ENCODE assay signal across 8 cellular contexts in the genomic region with DNA sequence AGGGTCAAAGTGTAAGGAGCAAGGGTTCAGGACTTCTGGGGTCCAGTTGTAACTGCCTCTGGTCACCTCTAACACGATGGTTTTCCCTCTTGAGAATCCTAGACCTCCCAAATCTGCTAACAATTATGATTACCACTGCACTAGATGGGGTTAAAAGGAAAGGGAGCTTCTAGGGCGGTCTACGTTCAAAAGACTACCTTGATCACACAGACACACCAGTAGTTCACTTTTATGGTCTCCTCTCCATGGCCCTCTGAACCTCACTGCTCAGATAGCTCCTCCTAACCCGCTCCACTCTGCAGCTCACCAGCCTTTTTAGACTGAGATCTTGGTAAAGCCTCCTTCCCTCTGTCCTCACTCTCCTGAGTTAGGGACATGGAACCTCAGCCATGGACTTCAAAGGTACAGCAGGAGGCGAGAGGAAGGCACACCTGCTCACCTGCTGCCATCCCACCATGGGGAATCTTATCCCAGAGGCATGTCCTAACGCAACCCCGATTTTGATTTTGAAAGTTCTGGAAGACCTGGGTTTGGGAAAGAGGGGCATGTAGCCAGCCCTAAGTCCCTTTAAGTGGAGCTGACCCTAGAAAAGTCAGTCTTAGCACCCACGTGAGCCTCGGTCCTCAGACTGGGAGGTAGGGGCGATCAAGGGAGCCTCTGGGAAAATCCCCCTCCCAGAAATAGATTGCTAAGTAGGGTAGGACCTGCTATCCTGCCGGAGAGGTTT. TPM values are rescaled to one million over a fixed set of nuclear protein-coding genes. Genes with fewer than 3 reads are reported as not detected.
DNase-seq lines count a peak whose midpoint lies in the region; TF ChIP-seq lines count a peak whose summit lies in the region.
"Had no signal": no experiment of that assay in that cellular context is flagged by ENCODE, and none has a peak within 500 bp of the region (broad histone marks: within the 10 kb centered on the region; RNA-seq: fewer than 3 reads in every experiment).

No MANE protein-coding gene starts in this region.

- peaks cover 14% of the 10 kb centered on the region for H3K4me1 ChIP-seq in iPS DF 6.9 (ENCODE audit: control insufficient read depth, insufficient read depth, low read length)
- peaks cover 14 to 55% (median 32%) of the 10 kb centered on the region in 6 donors for H3K4me1 ChIP-seq in spleen

- TF ChIP-seq CTCF in HFF-Myc (IDR thresholded peaks at IDR 0.05; ENCODE audit: low read depth, low read length, missing control alignments): no peak
- no peak for TF ChIP-seq CTCF in WERI-Rb-1 (IDR thresholded peaks at IDR 0.05; ENCODE audit: low read depth, low read length)
- TF ChIP-seq CTCF in spleen (IDR thresholded peaks at IDR 0.05 in 8 of 11, conservative IDR thresholded peaks at IDR 0.05 in 3 of 11): no peak

- H3K4me3 ChIP-seq in HFF-Myc (replicated peaks; ENCODE audit: low read depth, low read length): peak overlapping the region; percentile 50
- peak overlapping the region; percentile 74 for H3K4me3 ChIP-seq in WERI-Rb-1 (ENCODE audit: low read depth, low read length)
- peak overlapping the region; percentile 75; the same call in 1 of the 2 replicates for H3K4me3 ChIP-seq in iPS DF 6.9 (ENCODE audit: low read length)
- H3K4me3 ChIP-seq in spleen: peak overlapping the region in 2 of 8 donors; percentile 51 to 76

- intact Hi-C loops in spleen (cut with DNase I; ENCODE audit: low total_unique reads): no loop called here

- no peaks in the 10 kb centered on the region for H3K9me3 ChIP-seq in WERI-Rb-1 (ENCODE audit: severe bottlenecking)
- H3K9me3 ChIP-seq in iPS DF 6.9 (ENCODE audit: control insufficient read depth, insufficient read depth, low read length): no peaks in the 10 kb centered on the region
- H3K9me3 ChIP-seq in spleen: no peaks in the 10 kb centered on the region

- TF ChIP-seq POLR2A in spleen (IDR thresholded peaks at IDR 0.05): no peak

- no CpG with 5 or more reads among the region's 11 CpGs for WGBS in iPS DF 6.9 (ENCODE audit: insufficient coverage, insufficient read length)
- WGBS in spleen, 5 donors: 74 to 78% (median 75%) methylated on average over 10 to 11 of the region's 11 CpGs

- H3K27ac ChIP-seq in WERI-Rb-1 (peak overlapping the region; percentile 98), iPS DF 6.9 (ENCODE audit: low read length) (no peak overlapping the region), spleen (peak overlapping the region in 7 of 8 donors; percentile 51 to 86 (median 75))

- no peak for DNase-seq in HFF-Myc (ENCODE audit: extremely low read depth, low read depth)
- peak; percentile 17 for DNase-seq in WERI-Rb-1
- no peak for DNase-seq in iPS DF 6.9 (ENCODE audit: low read depth, low spot score)
- DNase-seq in spleen: no peak
- DNase-seq in iPS-NIHi7 (ENCODE audit: extremely low spot score): no peak
- DNase-seq in NCI-H510A (lab: John Stamatoyannopoulos, UW): no peak
- DNase-seq in RPMI8226: no peak
- DNase-seq: KBM-7 had no signal

- H3K27me3 ChIP-seq in WERI-Rb-1 (ENCODE audit: insufficient read depth, low read depth, severe bottlenecking): no peaks in the 10 kb centered on the region
- no peaks in the 10 kb centered on the region for H3K27me3 ChIP-seq in iPS DF 6.9 (ENCODE audit: control insufficient read depth, insufficient read depth, low read length)
- H3K27me3 ChIP-seq in spleen (replicated peaks in 1 of 7): peaks cover 0 to 21% (median 0%) of the 10 kb centered on the region in 7 donors

- peaks cover 23% of the 10 kb centered on the region for H3K36me3 ChIP-seq in WERI-Rb-1
- peaks cover 10% of the 10 kb centered on the region for H3K36me3 ChIP-seq in iPS DF 6.9 (ENCODE audit: control insufficient read depth, insufficient read depth, low read length)
- peaks cover 0 to 9% (median 0%) of the 10 kb centered on the region in 6 donors for H3K36me3 ChIP-seq in spleen

RNA-seq across cellular contexts. Expression of a gene that starts 1.4 kb away (rescaled TPM):
- 10 to 100 TPM; 10.7 to 26.7 (median 16.6) TPM for total RNA-seq in spleen
- 10 to 100 TPM in 1 of 3 donors, 1 to 10 TPM in 2; 5.5 to 11.8 (median 5.5) TPM for polyA plus RNA-seq in spleen

RNA-seq across cellular contexts. Expression of a gene that starts 3.8 kb away (rescaled TPM):
- 1 to 10 TPM in 1 of 7 donors, under 1 TPM in 1, not detected in 5; 0.57 to 1.5 TPM for total RNA-seq in spleen
- under 1 TPM; 0.11 to 0.29 (median 0.15) TPM for polyA plus RNA-seq in spleen

RNA-seq across cellular contexts. Expression of a gene that starts 26.9 kb away (rescaled TPM):
- total RNA-seq in spleen: 100 to 1,000 TPM in 4 of 7 donors, 10 to 100 TPM in 3; 57.0 to 151 (median 102) TPM
- 10 to 100 TPM in 2 of 3 donors, 1 to 10 TPM in 1; 9.8 to 47.1 (median 17.7) TPM for polyA plus RNA-seq in spleen

RNA-seq across cellular contexts. Expression of a gene that starts 39.4 kb away (rescaled TPM):
- total RNA-seq in spleen: not detected
- not detected for polyA plus RNA-seq in spleen

RNA-seq across cellular contexts. Expression of a gene that starts 54.9 kb away (rescaled TPM):
- not detected for total RNA-seq in spleen
- not detected for polyA plus RNA-seq in spleen
